8 cellular contexts compared by ENCODE assay signal in genomic region chr2:85438291-85439110, GRCh38. TPM values are rescaled to one million over a fixed set of nuclear protein-coding genes. Genes with fewer than 3 reads are reported as not detected.
A peak's percentile ranks its signal among the peaks of the same experiment; 100 is the strongest.
DNase-seq lines count a peak whose midpoint lies in the region; ATAC-seq, FAIRE-seq and TF ChIP-seq lines count a peak whose summit lies in the region.

No MANE protein-coding gene starts in this region.

- peaks cover 9 to 38% (median 25%) of the 10 kb centered on the region in 4 donors for H3K4me1 Mint-ChIP-seq in CD4-positive, alpha-beta memory T cell
- peaks cover 33% of the 10 kb centered on the region for H3K4me1 Mint-ChIP-seq in activated naive CD8-positive, alpha-beta T cell treated with anti-CD3 and anti-CD28 coated beads, Interleukin-2, amount 10 ng/mL, durations not matched to agents 7 days and 5 days
- peaks cover 28% of the 10 kb centered on the region for H3K4me1 Mint-ChIP-seq in stimulated activated naive CD8-positive, alpha-beta T cell treated with anti-CD3 and anti-CD28 coated beads, Interleukin-15, Interleukin-2, amounts not matched to agents 100 ng/mL and 50 ng/mL, for 24 hours (ENCODE audit: low read depth)

- no peaks in the 10 kb centered on the region for H3K36me3 Mint-ChIP-seq in CD4-positive, alpha-beta memory T cell
- H3K36me3 Mint-ChIP-seq in activated naive CD8-positive, alpha-beta T cell treated with anti-CD3 and anti-CD28 coated beads, Interleukin-2, amount 10 ng/mL, durations not matched to agents 7 days and 5 days, result no peaks in the 10 kb centered on the region
- no peaks in the 10 kb centered on the region for H3K36me3 Mint-ChIP-seq in stimulated activated naive CD8-positive, alpha-beta T cell treated with anti-CD3 and anti-CD28 coated beads, Interleukin-15, Interleukin-2, amounts not matched to agents 100 ng/mL and 50 ng/mL, for 24 hours (ENCODE audit: low read depth)

- H3K36me3 ChIP-seq in CD4-positive, alpha-beta memory T cell (ENCODE audit: insufficient read depth, low read length), result no peaks in the 10 kb centered on the region

- no peak for FAIRE-seq in H54 (lab: Jason Lieb, UNC)

- intact Hi-C loops in CD4-positive, alpha-beta memory T cell (cut with micrococcal nuclease), result loop anchor here (5.0 kb wide), 1 partner anchor 159 kb away; the partner anchor contains the start of gene RNF181

- no peaks in the 10 kb centered on the region for H3K9me3 ChIP-seq in CD4-positive, alpha-beta memory T cell (ENCODE audit: control insufficient read depth in 1 of 2, low read length in 2 of 2)

- no peak for ATAC-seq in activated naive CD8-positive, alpha-beta T cell treated with anti-CD3 and anti-CD28 coated beads, Interleukin-2, amount 10 ng/mL, durations not matched to agents 7 days and 5 days (ENCODE audit: low read depth)
- no peak for ATAC-seq in HG03354 (IDR thresholded peaks at IDR 0.05; ENCODE audit: poor library complexity, severe bottlenecking, unreplicated experiment)

- no peaks in the 10 kb centered on the region for H3K27me3 Mint-ChIP-seq in CD4-positive, alpha-beta memory T cell
- no peaks in the 10 kb centered on the region for H3K27me3 Mint-ChIP-seq in activated naive CD8-positive, alpha-beta T cell treated with anti-CD3 and anti-CD28 coated beads, Interleukin-2, amount 10 ng/mL, durations not matched to agents 7 days and 5 days
- no peaks in the 10 kb centered on the region for H3K27me3 Mint-ChIP-seq in stimulated activated naive CD8-positive, alpha-beta T cell treated with anti-CD3 and anti-CD28 coated beads, Interleukin-15, Interleukin-2, amounts not matched to agents 100 ng/mL and 50 ng/mL, for 24 hours

- H3K4me1 ChIP-seq in CD4-positive, alpha-beta memory T cell (ENCODE audit: insufficient read depth, low read length), result peaks cover 30% of the 10 kb centered on the region

- POLR2A ChIA-PET in CD4-positive, alpha-beta memory T cell (lab: Charles Lee; ENCODE audit: partially characterized antibody), result interaction anchor here (0.6 to 4.6 kb wide), 14 partner anchors 8 to 164 kb away, joined by 3 to 119 read pairs (median 8); partner anchors contain the start of genes ELMOD3, GGCX, MAT2A and RETSAT
- POLR2A ChIA-PET in activated naive CD8-positive, alpha-beta T cell treated with anti-CD3 and anti-CD28 coated beads, Interleukin-2, amount 10 ng/mL, durations not matched to agents 7 days and 5 days (lab: Charles Lee), result interaction anchor here (0.5 to 7.3 kb wide), 7 partner anchors 9 to 111 kb away, joined by 3 to 116 read pairs (median 3); partner anchors contain the start of genes MAT2A and SH2D6

- peaks cover 0 to 2% (median 0%) of the 10 kb centered on the region in 8 donors for H3K9me3 Mint-ChIP-seq in CD4-positive, alpha-beta memory T cell
- H3K9me3 Mint-ChIP-seq in activated naive CD8-positive, alpha-beta T cell treated with anti-CD3 and anti-CD28 coated beads, Interleukin-2, amount 10 ng/mL, durations not matched to agents 7 days and 5 days, result no peaks in the 10 kb centered on the region
- no peaks in the 10 kb centered on the region for H3K9me3 Mint-ChIP-seq in stimulated activated naive CD8-positive, alpha-beta T cell treated with anti-CD3 and anti-CD28 coated beads, Interleukin-15, Interleukin-2, amounts not matched to agents 100 ng/mL and 50 ng/mL, for 24 hours

- H3K4me3 Mint-ChIP-seq in CD4-positive, alpha-beta memory T cell, result peak overlapping the region; percentile 87 to 95 (median 90)
- peak overlapping the region; percentile 84 for H3K4me3 Mint-ChIP-seq in activated naive CD8-positive, alpha-beta T cell treated with anti-CD3 and anti-CD28 coated beads, Interleukin-2, amount 10 ng/mL, durations not matched to agents 7 days and 5 days
- H3K4me3 Mint-ChIP-seq in stimulated activated naive CD8-positive, alpha-beta T cell treated with anti-CD3 and anti-CD28 coated beads, Interleukin-15, Interleukin-2, amounts not matched to agents 100 ng/mL and 50 ng/mL, for 24 hours, result peak overlapping the region; percentile 85

- peak overlapping the region; percentile 88 to 99 (median 98) for H3K27ac Mint-ChIP-seq in CD4-positive, alpha-beta memory T cell
- peak overlapping the region; percentile 94 for H3K27ac Mint-ChIP-seq in activated naive CD8-positive, alpha-beta T cell treated with anti-CD3 and anti-CD28 coated beads, Interleukin-2, amount 10 ng/mL, durations not matched to agents 7 days and 5 days
- H3K27ac Mint-ChIP-seq in stimulated activated naive CD8-positive, alpha-beta T cell treated with anti-CD3 and anti-CD28 coated beads, Interleukin-15, Interleukin-2, amounts not matched to agents 100 ng/mL and 50 ng/mL, for 24 hours, result peak overlapping the region; percentile 94

- CTCF ChIA-PET in CD4-positive, alpha-beta memory T cell (lab: Charles Lee; ENCODE audit: partially characterized antibody), result interaction anchor here (0.7 to 3.0 kb wide), 7 partner anchors 15 to 198 kb away, joined by 3 to 18 read pairs (median 3); partner anchors contain the start of gene MAT2A

- TF ChIP-seq POLR2A in H54 (IDR thresholded peaks at IDR 0.05; ENCODE audit: low read depth, low read length), result no peak

- H3K27ac ChIP-seq in CD4-positive, alpha-beta memory T cell (ENCODE audit: low read depth, low read length), result peak overlapping the region; percentile 75
- peak overlapping the region; percentile 82 for H3K27ac ChIP-seq in HL-60 (replicated peaks)

- no peak for TF ChIP-seq CTCF in HL-60 (IDR thresholded peaks at IDR 0.05; ENCODE audit: insufficient read depth, low read length)

- peak overlapping the region; percentile 36 to 52 for H3K4me3 ChIP-seq in CD4-positive, alpha-beta memory T cell (ENCODE audit: low read length in 2 of 2)
- H3K4me3 ChIP-seq in HL-60 (replicated peaks; ENCODE audit: insufficient read depth, low read length), result peak overlapping the region; percentile 33

- H3K27me3 ChIP-seq in CD4-positive, alpha-beta memory T cell (ENCODE audit: insufficient read depth, low read length), result no peaks in the 10 kb centered on the region
- no peaks in the 10 kb centered on the region for H3K27me3 ChIP-seq in HL-60 (ENCODE audit: insufficient read depth, poor library complexity, severe bottlenecking)

- DNase-seq in CD4-positive, alpha-beta memory T cell, result no peak
- peak in 1 of 2 experiments; percentile 39 for DNase-seq in HL-60 (ENCODE audit: low read depth in 1 of 2, low spot score in 1 of 2)
- no peak for DNase-seq in activated naive CD8-positive, alpha-beta T cell treated with anti-CD3 and anti-CD28 coated beads, Interleukin-2, amount 10 ng/mL, durations not matched to agents 7 days and 5 days
- DNase-seq in kidney glomerular epithelial cell (lab: John Stamatoyannopoulos, UW), result peak; percentile 62
- DNase-seq in H54 (ENCODE audit: insufficient read length, low spot score), result no peak
- no peak for DNase-seq in NCI-H748 treated with DMSO at 0.1 percent for 48 hours (lab: John Stamatoyannopoulos, UW)

RNA-seq across cellular contexts. Expression of gene SH2D6, which starts 20.0 kb away (rescaled TPM):
- total RNA-seq in CD4-positive, alpha-beta memory T cell, result 1 to 10 TPM; 1.5 to 1.6 TPM
- polyA plus RNA-seq in CD4-positive, alpha-beta memory T cell, result not detected
- total RNA-seq in activated naive CD8-positive, alpha-beta T cell treated with anti-CD3 and anti-CD28 coated beads, Interleukin-2, amount 10 ng/mL, durations not matched to agents 7 days and 5 days, result 1 to 10 TPM in 1 of 2 experiments, under 1 TPM in 1; 0.94 to 1.4 TPM

RNA-seq across cellular contexts. Expression of gene CAPG, which starts 28.3 kb away (rescaled TPM):
- 10 to 100 TPM; 25.6 to 38.5 TPM for total RNA-seq in CD4-positive, alpha-beta memory T cell
- polyA plus RNA-seq in CD4-positive, alpha-beta memory T cell, result 100 to 1,000 TPM; 113 to 136 TPM
- 100 to 1,000 TPM; 263 to 279 TPM for total RNA-seq in activated naive CD8-positive, alpha-beta T cell treated with anti-CD3 and anti-CD28 coated beads, Interleukin-2, amount 10 ng/mL, durations not matched to agents 7 days and 5 days

Comparison
In these comparisons a context has a peak if more than half of its experiments do, and no peak if none do; other contexts are left out.
1. RNA of gene CAPG, which starts 28.3 kb away (total RNA-seq): 263 to 279 TPM in activated naive CD8-positive, alpha-beta T cell treated with anti-CD3 and anti-CD28 coated beads, Interleukin-2, amount 10 ng/mL, durations not matched to agents 7 days and 5 days; 25.6 to 38.5 TPM in CD4-positive, alpha-beta memory T cell; every median in the first group is over 4 times any median in the second.
2. Peak in every context shown above with its lines, with median percentiles within 50 percentile points of each other: H3K27ac Mint-ChIP-seq and H3K4me3 Mint-ChIP-seq.